22 cellular contexts compared by ENCODE assay signal in genomic region chr20:54416770-54417169, GRCh38. TPM values are rescaled to one million over a fixed set of nuclear protein-coding genes. Genes with fewer than 3 reads are reported as not detected.
DNase-seq lines count a peak whose midpoint lies in the region; ATAC-seq, FAIRE-seq and TF ChIP-seq lines count a peak whose summit lies in the region.
"Had no signal": no experiment of that assay in that cellular context is flagged by ENCODE, and none has a peak within 500 bp of the region (broad histone marks: within the 10 kb centered on the region; RNA-seq: fewer than 3 reads in every experiment).

No MANE protein-coding gene starts in this region.

- H3K4me3 ChIP-seq in breast epithelium (no peak overlapping the region), HEK293 (ENCODE audit: low read depth, low read length) (no peak overlapping the region), body of pancreas (no peak overlapping the region), pancreas (no peak overlapping the region)
- H3K4me3 ChIP-seq: K562 had no signal

- TF ChIP-seq CTCF in MCF 10A (IDR thresholded peaks at IDR 0.05; ENCODE audit: unreplicated experiment) (no peak), breast epithelium (IDR thresholded peaks at IDR 0.05) (no peak), HEK293 (tag by site-specific recombination; IDR thresholded peaks at IDR 0.05) (no peak), body of pancreas (IDR thresholded peaks at IDR 0.05) (no peak), pancreas (IDR thresholded peaks at IDR 0.05) (no peak)

- 25 to 32% methylated on average over 4 of the region's 4 CpGs for WGBS in body of pancreas, 2 donors
- WGBS in pancreas, 2 donors: 40 to 41% methylated on average over 4 of the region's 4 CpGs

- no peaks in the 10 kb centered on the region for H3K4me1 ChIP-seq in breast epithelium
- H3K4me1 ChIP-seq in HEK293 (ENCODE audit: control insufficient read depth, insufficient read depth, low read length): no peaks in the 10 kb centered on the region
- peaks cover 5% of the 10 kb centered on the region for H3K4me1 ChIP-seq in body of pancreas
- H3K4me1 ChIP-seq in pancreas: no peaks in the 10 kb centered on the region
- H3K4me1 ChIP-seq: BE2C had no signal

- CTCF ChIA-PET in MCF 10A (lab: Yijun Ruan, JAX) (no interaction called here), HEK293 (lab: Yijun Ruan, JAX) (no interaction called here)

- peaks cover 73% of the 10 kb centered on the region for H3K27me3 Mint-ChIP-seq in MCF 10A (ENCODE audit: insufficient read depth, unreplicated experiment)

- H3K9me3 Mint-ChIP-seq in MCF 10A (ENCODE audit: unreplicated experiment): no peaks in the 10 kb centered on the region
- H3K9me3 Mint-ChIP-seq: H9 had no signal

- DNase-seq in MCF 10A (ENCODE audit: unreplicated experiment) (peak; percentile 2), breast epithelium (ENCODE audit: low spot score in 2 of 2) (no peak), body of pancreas (peak; percentile 18 to 60 (median 30)), pancreas (peak in 3 of 6 donors; percentile 18 to 31 (median 25)), NCI-H146 (lab: John Stamatoyannopoulos, UW) (no peak)
- DNase-seq in stimulated activated naive CD4-positive, alpha-beta T cell (lab: John Stamatoyannopoulos, UW): no peak
- DNase-seq: BE2C; C1 segment of cervical spinal cord; CD4-positive, CD25-positive, alpha-beta regulatory T cell; CD8-positive, alpha-beta memory T cell; COR-L47; DMS153; DMS79; GF-D8; GOT3; H9; IMR-90 had no signal

- no peak overlapping the region for H3K4me3 Mint-ChIP-seq in MCF 10A (ENCODE audit: unreplicated experiment)
- H3K4me3 Mint-ChIP-seq: CD4-positive, CD25-positive, alpha-beta regulatory T cell; CD8-positive, alpha-beta memory T cell; H9 had no signal

- intact Hi-C loops in MCF 10A (cut with micrococcal nuclease) (no loop called here), breast epithelium (cut with DNase I; ENCODE audit: low total_unique reads) (no loop called here), body of pancreas (cut with DNase I) (no loop called here), pancreas (cut with DNase I) (no loop called here)

- POLR2A ChIA-PET in MCF 10A (lab: Yijun Ruan, JAX) (no interaction called here), HEK293 (lab: Yijun Ruan, JAX) (no interaction called here)

- H3K27me3 ChIP-seq in breast epithelium (no peaks in the 10 kb centered on the region), body of pancreas (no peaks in the 10 kb centered on the region), pancreas (peaks cover 0 to 7% (median 0%) of the 10 kb centered on the region in 4 donors)

- no peaks in the 10 kb centered on the region for H3K4me1 Mint-ChIP-seq in MCF 10A (ENCODE audit: insufficient read depth, unreplicated experiment)
- H3K4me1 Mint-ChIP-seq: CD4-positive, CD25-positive, alpha-beta regulatory T cell; CD8-positive, alpha-beta memory T cell had no signal

- no peaks in the 10 kb centered on the region for H3K36me3 Mint-ChIP-seq in MCF 10A (ENCODE audit: insufficient read depth, unreplicated experiment)
- H3K36me3 Mint-ChIP-seq: CD4-positive, CD25-positive, alpha-beta regulatory T cell; CD8-positive, alpha-beta memory T cell had no signal

- ATAC-seq in body of pancreas: peak; percentile 70
- peak; percentile 64 to 79 (median 76) for ATAC-seq in pancreas
- no peak for ATAC-seq in HG03354 (IDR thresholded peaks at IDR 0.05; ENCODE audit: poor library complexity, severe bottlenecking, unreplicated experiment)
- ATAC-seq: K562 had no signal

- H3K27ac Mint-ChIP-seq in MCF 10A (ENCODE audit: low read depth, unreplicated experiment): no peak overlapping the region
- H3K27ac Mint-ChIP-seq: CD4-positive, CD25-positive, alpha-beta regulatory T cell; CD8-positive, alpha-beta memory T cell; H9 had no signal

- no peak for FAIRE-seq in pancreas (lab: Jason Lieb, UNC)
- FAIRE-seq: K562 had no signal

- H3K36me3 ChIP-seq in breast epithelium (no peaks in the 10 kb centered on the region), HEK293 (ENCODE audit: control insufficient read depth in 2 of 2, insufficient read depth in 1 of 2, low read length in 2 of 2) (no peaks in the 10 kb centered on the region), body of pancreas (replicated peaks in 1 of 2; ENCODE audit: insufficient read depth in 1 of 2, low read depth in 2 of 2) (no peaks in the 10 kb centered on the region), pancreas (no peaks in the 10 kb centered on the region)
- H3K36me3 ChIP-seq: BE2C had no signal

- no peaks in the 10 kb centered on the region for H3K9me3 ChIP-seq in breast epithelium
- no peaks in the 10 kb centered on the region for H3K9me3 ChIP-seq in HEK293 (ENCODE audit: control insufficient read depth, insufficient read depth, low read depth, low read length)
- H3K9me3 ChIP-seq in body of pancreas: no peaks in the 10 kb centered on the region
- no peaks in the 10 kb centered on the region for H3K9me3 ChIP-seq in pancreas
- H3K9me3 ChIP-seq: BE2C had no signal

- H3K27ac ChIP-seq in breast epithelium (no peak overlapping the region), HEK293 (ENCODE audit: extremely low read depth, low read depth, low read length) (no peak overlapping the region), body of pancreas (no peak overlapping the region), pancreas (no peak overlapping the region)
- H3K27ac ChIP-seq: 22Rv1, HL-60 had no signal

- TF ChIP-seq POLR2A in breast epithelium (IDR thresholded peaks at IDR 0.05) (no peak), body of pancreas (IDR thresholded peaks at IDR 0.05) (no peak)

- no TSS peak for BruUV-seq in MCF 10A (replicated peaks; lab: Mats Ljungman, UMichigan)

TF ChIP-seq in HEK293, 187 proteins besides CTCF, POLR2A, EP300 and RAD21:
- TF ChIP-seq SALL2 (tag by site-specific recombination; IDR thresholded peaks at IDR 0.05; ENCODE audit: borderline replicate concordance) (no peak), EGR2 (tag by site-specific recombination; IDR thresholded peaks at IDR 0.05; ENCODE audit: low read depth) (peak; percentile 30; the same call in 1 of the 2 replicates)

RNA-seq across cellular contexts. Expression of gene DOK5, which starts 58.6 kb away (rescaled TPM):
- total RNA-seq in MCF 10A (2022) (not detected in 2 replicates), breast epithelium (1 to 10 TPM; 2.0 to 4.0 (median 3.4) TPM), body of pancreas (1 to 10 TPM in 1 of 2 donors, not detected in 1; 1.3 TPM), pancreas (1 to 10 TPM in 2 of 6 donors, under 1 TPM in 4; 0.24 to 1.2 (median 0.73) TPM)
- polyA plus RNA-seq in pancreas: under 1 TPM; 0.38 to 0.46 TPM
- total RNA-seq: CD4-positive, CD25-positive, alpha-beta regulatory T cell; K562 had no signal
- polyA plus RNA-seq: CD8-positive, alpha-beta memory T cell; K562 had no signal

Comparison
In these comparisons a context has a peak if more than half of its experiments do, and no peak if none do; other contexts are left out.
1. DNase-seq: peak in MCF 10A (single experiment) and body of pancreas (4 of 4); none in breast epithelium (0 of 2), NCI-H146 (single experiment) and stimulated activated naive CD4-positive, alpha-beta T cell (0 of 6).